In the genomic region with DNA sequence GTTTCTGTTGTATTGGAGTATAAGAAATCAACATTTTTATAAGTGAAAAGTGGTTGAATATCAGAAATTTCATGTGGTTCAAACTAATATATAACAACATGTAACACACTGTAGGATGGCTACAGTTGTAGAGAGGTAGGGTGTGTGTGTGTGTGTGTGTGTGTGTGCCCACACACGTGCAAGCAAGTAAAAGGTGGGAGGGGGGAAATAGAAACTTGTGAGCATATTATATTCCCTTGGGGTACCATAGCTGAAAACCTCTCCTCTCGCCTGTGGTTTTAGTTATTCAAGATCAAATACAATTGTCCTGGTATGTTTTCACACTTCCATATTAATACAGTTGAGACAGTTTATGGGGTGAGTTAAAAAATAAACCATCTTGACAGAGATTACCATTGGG, we compare ENCODE assay signal across 11 cellular contexts. TPM values are rescaled to one million over a fixed set of nuclear protein-coding genes. Genes with fewer than 3 reads are reported as not detected.
DNase-seq lines count a peak whose midpoint lies in the region; ATAC-seq, FAIRE-seq and TF ChIP-seq lines count a peak whose summit lies in the region.
"Had no signal": no experiment of that assay in that cellular context is flagged by ENCODE, and none has a peak within 500 bp of the region (broad histone marks: within the 10 kb centered on the region; RNA-seq: fewer than 3 reads in every experiment).

No MANE protein-coding gene starts in this region.

- no peak for TF ChIP-seq POLR2A in uterus (IDR thresholded peaks at IDR 0.05)

- DNase-seq in cardiac muscle cell (ENCODE audit: low read depth in 1 of 2, low spot score in 1 of 2) (no peak), left ventricle myocardium superior (no peak), GM19239 (ENCODE audit: insufficient read length, low spot score) (no peak), ascending aorta (ENCODE audit: low spot score in 2 of 2) (no peak), osteoblast (ENCODE audit: insufficient read length, low spot score, missing footprints) (no peak), uterus (no peak)
- DNase-seq: NCI-H1930, SIG-M5 had no signal

- intact Hi-C loops in left ventricle myocardium superior (cut with micrococcal nuclease), result loop anchor here (2.0 to 5.0 kb wide), 2 partner anchors 46 to 142 kb away; no protein-coding TSS in a partner anchor
- intact Hi-C loops in ascending aorta (cut with DNase I), result loop anchor here (2.0 to 5.0 kb wide), 2 partner anchors 52 to 396 kb away; no protein-coding TSS in a partner anchor
- intact Hi-C loops in uterus (cut with DNase I; ENCODE audit: low total_unique reads), result loop anchor here (10.0 kb wide), 1 partner anchor 134 kb away; no protein-coding TSS in a partner anchor

- no peak for ATAC-seq in left ventricle myocardium superior
- no peak for ATAC-seq in HG02870 (IDR thresholded peaks at IDR 0.05; ENCODE audit: unreplicated experiment)

- H3K9me3 ChIP-seq in cardiac muscle cell (ENCODE audit: low read depth) (no peaks in the 10 kb centered on the region), ascending aorta (no peaks in the 10 kb centered on the region), neutrophil (no peaks in the 10 kb centered on the region), osteoblast (ENCODE audit: low read depth, low read length) (no peaks in the 10 kb centered on the region), uterus (no peaks in the 10 kb centered on the region)

- H3K4me3 ChIP-seq in cardiac muscle cell (no peak overlapping the region), ascending aorta (no peak overlapping the region), neutrophil (ENCODE audit: low read depth in 1 of 2, low read length in 1 of 2) (no peak overlapping the region), osteoblast (ENCODE audit: insufficient read depth, low read length) (no peak overlapping the region), uterus (no peak overlapping the region)

- no peaks in the 10 kb centered on the region for H3K27me3 ChIP-seq in cardiac muscle cell
- H3K27me3 ChIP-seq in ascending aorta, result no peaks in the 10 kb centered on the region
- no peaks in the 10 kb centered on the region for H3K27me3 ChIP-seq in neutrophil
- H3K27me3 ChIP-seq in osteoblast (ENCODE audit: insufficient read depth, low read length), result no peaks in the 10 kb centered on the region
- no peaks in the 10 kb centered on the region for H3K27me3 ChIP-seq in uterus

- H3K4me1 ChIP-seq in cardiac muscle cell (ENCODE audit: low read depth), result peaks cover 23% of the 10 kb centered on the region
- peaks cover 0 to 54% of the 10 kb centered on the region in 2 donors for H3K4me1 ChIP-seq in ascending aorta
- peaks cover 9 to 17% of the 10 kb centered on the region in 2 experiments for H3K4me1 ChIP-seq in neutrophil (ENCODE audit: control insufficient read depth in 1 of 2, insufficient read depth in 1 of 2, low read depth in 1 of 2, low read length in 1 of 2)
- H3K4me1 ChIP-seq in osteoblast (ENCODE audit: insufficient read depth, low read length), result peaks cover 2% of the 10 kb centered on the region
- H3K4me1 ChIP-seq in uterus, result no peaks in the 10 kb centered on the region

- peak; percentile 35 for FAIRE-seq in GM19239 (lab: Jason Lieb, UNC)

- H3K79me2 ChIP-seq in osteoblast (ENCODE audit: insufficient read depth, low read length), result no peaks in the 10 kb centered on the region

- peak overlapping the region; percentile 7 for H3K27ac ChIP-seq in cardiac muscle cell
- peak overlapping the region; percentile 42 to 84 for H3K27ac ChIP-seq in ascending aorta
- peak overlapping the region; percentile 48 for H3K27ac ChIP-seq in neutrophil
- H3K27ac ChIP-seq in osteoblast (ENCODE audit: low read depth, low read length), result no peak overlapping the region
- H3K27ac ChIP-seq in uterus, result no peak overlapping the region
- H3K27ac ChIP-seq: 22Rv1 had no signal

- TF ChIP-seq CTCF in cardiac muscle cell (IDR thresholded peaks at IDR 0.05; ENCODE audit: low read depth, low read length), result no peak
- no peak for TF ChIP-seq CTCF in ascending aorta (IDR thresholded peaks at IDR 0.05)
- no peak for TF ChIP-seq CTCF in neutrophil (IDR thresholded peaks at IDR 0.05)
- no peak for TF ChIP-seq CTCF in osteoblast (IDR thresholded peaks at IDR 0.05; ENCODE audit: extremely low read depth, low read depth, low read length)
- no peak for TF ChIP-seq CTCF in uterus (IDR thresholded peaks at IDR 0.05)

- no peak overlapping the region for H2AFZ ChIP-seq in osteoblast (ENCODE audit: low read length)

- H3K4me2 ChIP-seq in osteoblast (ENCODE audit: insufficient read depth, low read length), result no peak overlapping the region

- H3K36me3 ChIP-seq in cardiac muscle cell (peaks cover 3% of the 10 kb centered on the region), ascending aorta (peaks cover 3 to 7% of the 10 kb centered on the region in 2 donors), neutrophil (peaks cover 12% of the 10 kb centered on the region), osteoblast (ENCODE audit: insufficient read depth, low read length) (no peaks in the 10 kb centered on the region), uterus (no peaks in the 10 kb centered on the region)

- H4K20me1 ChIP-seq in osteoblast (ENCODE audit: insufficient read depth, low read length), result no peaks in the 10 kb centered on the region

RNA-seq across cellular contexts. Expression of gene SMNDC1, which starts 26.2 kb away (rescaled TPM):
- 12.4 and 13.5 TPM in 2 replicates for total RNA-seq in cardiac muscle cell
- polyA plus RNA-seq in cardiac muscle cell, result 24.9 and 29.7 TPM in 2 replicates
- 24.0 TPM for total RNA-seq in left ventricle myocardium superior
- total RNA-seq in ascending aorta, result 6.9 TPM
- total RNA-seq in osteoblast, result 6.9 and 10.3 TPM in 2 replicates
- 10 to 100 TPM; 14.6 to 41.2 (median 18.3) TPM for total RNA-seq in uterus

Comparison
In these comparisons a context has a peak if more than half of its experiments do, and no peak if none do; other contexts are left out.
1. H3K27ac ChIP-seq: peak in cardiac muscle cell (single experiment), ascending aorta (2 of 2) and neutrophil (single experiment); none in osteoblast (single experiment) and uterus (0 of 2).